Comparison of ENCODE assay signal across 8 cellular contexts in genomic region chr10:96910488-96911395, GRCh38.
DNase-seq lines count a peak whose midpoint lies in the region; ATAC-seq and TF ChIP-seq lines count a peak whose summit lies in the region.

No MANE protein-coding gene starts in this region.

- 0 out of 2 replicates have a peak, but pooled peaks have one; percentile 11 for TF ChIP-seq CTCF in HEK293 (tag by site-specific recombination; IDR thresholded peaks at IDR 0.05)

- ATAC-seq in SK-N-SH treated with all-trans-retinoic acid at 6 μM for 48 hours (peak; percentile 67; the same call in 2 of the 3 replicates), GM19467 (IDR thresholded peaks at IDR 0.05; ENCODE audit: unreplicated experiment) (no peak), GM21381 (IDR thresholded peaks at IDR 0.05; ENCODE audit: unreplicated experiment) (no peak), HG02798 (IDR thresholded peaks at IDR 0.05; ENCODE audit: poor library complexity, unreplicated experiment) (no peak)

- H3K4me3 ChIP-seq in HEK293 (ENCODE audit: low read depth, low read length) = no peak overlapping the region

- POLR2A ChIA-PET in HEK293 (lab: Yijun Ruan, JAX) = no interaction called here

- DNase-seq in DMS53 (lab: John Stamatoyannopoulos, UW) = peak; percentile 69
- DNase-seq in foreskin melanocyte = peak; percentile 38
- peak; percentile 2 for DNase-seq in pulmonary artery endothelial cell (ENCODE audit: low read depth, low spot score)

- peaks cover 4 to 6% of the 10 kb centered on the region in 2 experiments; a peak in 2 of 3 replicates for H3K36me3 ChIP-seq in HEK293 (ENCODE audit: control insufficient read depth in 2 of 2, insufficient read depth in 1 of 2, low read length in 2 of 2)

- no peak overlapping the region for H3K27ac ChIP-seq in HEK293 (ENCODE audit: extremely low read depth, low read depth, low read length)

- CTCF ChIA-PET in HEK293 (lab: Yijun Ruan, JAX) = interaction anchor here (0.5 to 3.0 kb wide), 23 partner anchors 8 to 540 kb away, joined by 3 to 18 read pairs (median 4); no protein-coding TSS in a partner anchor

- no peaks in the 10 kb centered on the region for H3K9me3 ChIP-seq in HEK293 (ENCODE audit: control insufficient read depth, insufficient read depth, low read depth, low read length)

- peaks cover 6% of the 10 kb centered on the region for H3K4me1 ChIP-seq in HEK293 (ENCODE audit: control insufficient read depth, insufficient read depth, low read length)

TF ChIP-seq in HEK293, 187 proteins besides CTCF, POLR2A, EP300 and RAD21:
- TF ChIP-seq ZNF561 (tag by site-specific recombination; IDR thresholded peaks at IDR 0.05; ENCODE audit: borderline replicate concordance) (no peak), HIC1 (tag by site-specific recombination; IDR thresholded peaks at IDR 0.05) (no peak), ZNF670 (tag by site-specific recombination; IDR thresholded peaks at IDR 0.05; ENCODE audit: low read depth) (no peak), INSM2 (tag by site-specific recombination; IDR thresholded peaks at IDR 0.05) (no peak), ZBTB44 (tag by site-specific recombination; IDR thresholded peaks at IDR 0.05) (peak; percentile 3; the same call in 1 of the 2 replicates), ZNF621 (tag by site-specific recombination; IDR thresholded peaks at IDR 0.05) (no peak), KLF1 (tag by site-specific recombination; IDR thresholded peaks at IDR 0.05) (peak; percentile 58), ZNF121 (tag by site-specific recombination; IDR thresholded peaks at IDR 0.05) (peak; percentile 79; the same call in 1 of the 2 replicates), ZNF654 (tag by site-specific recombination; IDR thresholded peaks at IDR 0.05; ENCODE audit: low read depth) (peak; percentile 55), ZNF571 (tag by site-specific recombination; IDR thresholded peaks at IDR 0.05) (no peak)
TF ChIP-seq in HEK293: peak in this region for 4.

TF ChIP-seq in SK-N-SH treated with all-trans-retinoic acid at 6 μM for 48 hours, 23 proteins besides CTCF, POLR2A, EP300 and RAD21:
- TF ChIP-seq ZC3H10 (CRISPR knock-in tag; IDR thresholded peaks at IDR 0.05) (no peak), RARB (CRISPR knock-in tag; IDR thresholded peaks at IDR 0.05) (no peak), TSHZ2 (CRISPR knock-in tag; IDR thresholded peaks at IDR 0.05) (no peak)

Comparison
In these comparisons a context has a peak if more than half of its experiments do, and no peak if none do; other contexts are left out.
1. DNase-seq: peak in every context shown above with its lines; median percentile 69 in DMS53; 38 in foreskin melanocyte; 2 in pulmonary artery endothelial cell.